1 cellular context compared by ENCODE assay signal in genomic region chr1:207673399-207673798, GRCh38.
TF ChIP-seq lines count a peak whose summit lies in the region.

No MANE protein-coding gene starts in this region.

TF ChIP-seq in K562, 482 proteins besides CTCF, POLR2A, EP300 and RAD21 (continued from another document and continues in another):
- TF ChIP-seq ZNF609 (CRISPR knock-in tag; IDR thresholded peaks at IDR 0.05; ENCODE audit: borderline replicate concordance) (no peak), ZBTB1 (CRISPR knock-in tag; IDR thresholded peaks at IDR 0.05; ENCODE audit: borderline replicate concordance, low read depth) (no peak), ZBTB34 (CRISPR knock-in tag; IDR thresholded peaks at IDR 0.05) (no peak), MEF2A (IDR thresholded peaks at IDR 0.05; ENCODE audit: control insufficient read depth, low read depth, low read length) (no peak), SMARCA4 (IDR thresholded peaks at IDR 0.05) (peak; percentile 48; the same call in 1 of the 2 replicates), IFI16 (CRISPR knock-in tag; IDR thresholded peaks at IDR 0.05) (no peak), RBM25 (IDR thresholded peaks at IDR 0.05; ENCODE audit: low read depth, low read length, severe bottlenecking) (peak; percentile 55), ILF3 (IDR thresholded peaks at IDR 0.05; ENCODE audit: borderline replicate concordance) (no peak), BACH1 (tag; IDR thresholded peaks at IDR 0.05) (peak; percentile 57), NUFIP1 (IDR thresholded peaks at IDR 0.05; ENCODE audit: partially characterized antibody) (no peak), ELK1 (CRISPR knock-in tag; IDR thresholded peaks at IDR 0.05) (no peak), NFE2 (IDR thresholded peaks at IDR 0.05; ENCODE audit: low read depth) (peak; percentile 87), PURB (CRISPR knock-in tag; IDR thresholded peaks at IDR 0.05; ENCODE audit: low read depth) (no peak), MIER1 (IDR thresholded peaks at IDR 0.05; ENCODE audit: low read depth) (no peak), ZNF561 (CRISPR knock-in tag; conservative IDR thresholded peaks at IDR 0.05) (no peak), E4F1 (CRISPR knock-in tag; IDR thresholded peaks at IDR 0.05; ENCODE audit: borderline replicate concordance) (no peak), TAF15 (IDR thresholded peaks at IDR 0.05; ENCODE audit: low read depth, low read length) (no peak), FOSL1 (tag; conservative IDR thresholded peaks at IDR 0.05) (peak; percentile 37; the same call in 1 of the 2 replicates), SMAD4 (CRISPR knock-in tag; conservative IDR thresholded peaks at IDR 0.05) (0 out of 2 replicates have a peak, but pooled peaks have one; percentile 13), RBFOX2 (IDR thresholded peaks at IDR 0.05; ENCODE audit: low read depth, low read length) (no peak), CHCHD3 (CRISPR knock-in tag; IDR thresholded peaks at IDR 0.05) (no peak), FOXK1 (CRISPR knock-in tag; IDR thresholded peaks at IDR 0.05; ENCODE audit: borderline replicate concordance) (no peak), CGGBP1 (CRISPR knock-in tag; IDR thresholded peaks at IDR 0.05) (no peak), BCOR (IDR thresholded peaks at IDR 0.05) (no peak), GABPB1 (CRISPR knock-in tag; IDR thresholded peaks at IDR 0.05) (no peak), LARP7 (IDR thresholded peaks at IDR 0.05) (no peak), ZFP36 (IDR thresholded peaks at IDR 0.05; ENCODE audit: low read depth, low read length, partially characterized antibody) (peak; percentile 83), RCOR1 (IDR thresholded peaks at IDR 0.05; ENCODE audit: borderline replicate concordance in 1 of 2, low read depth in 2 of 2, low read length in 2 of 2) (0 out of 4 replicates have a peak, but pooled peaks of 1 of the 2 experiments have one; percentile 18), ZC3H4 (CRISPR knock-in tag; IDR thresholded peaks at IDR 0.05; ENCODE audit: borderline replicate concordance) (no peak), ZNF766 (CRISPR knock-in tag; conservative IDR thresholded peaks at IDR 0.05) (no peak), RBM17 (IDR thresholded peaks at IDR 0.05; ENCODE audit: borderline replicate concordance, low read depth, low read length) (no peak), ZNF316 (IDR thresholded peaks at IDR 0.05) (peak; percentile 94), ELF2 (CRISPR knock-in tag; IDR thresholded peaks at IDR 0.05) (no peak), CC2D1A (IDR thresholded peaks at IDR 0.05) (no peak), ZSCAN29 (IDR thresholded peaks at IDR 0.05) (0 out of 2 replicates have a peak, but pooled peaks have one; percentile 48), DPF2 (IDR thresholded peaks at IDR 0.05) (peak; percentile 71), KDM1A (IDR thresholded peaks at IDR 0.05) (peak in 1 of 2 experiments; percentile 22; a peak in 1 of 4 replicates), HDAC6 (IDR thresholded peaks at IDR 0.05; ENCODE audit: low read depth, low read length) (no peak), AFF4 (CRISPR knock-in tag; IDR thresholded peaks at IDR 0.05) (no peak), MXI1 (IDR thresholded peaks at IDR 0.05; ENCODE audit: low read depth, low read length) (no peak), ZNF583 (CRISPR knock-in tag; IDR thresholded peaks at IDR 0.05) (no peak), ZNF232 (CRISPR knock-in tag; IDR thresholded peaks at IDR 0.05) (no peak), ZNF239 (CRISPR knock-in tag; IDR thresholded peaks at IDR 0.05) (no peak), XRCC4 (IDR thresholded peaks at IDR 0.05; ENCODE audit: extremely low read depth, insufficient read depth, insufficient read length) (no peak), EZH2 (IDR thresholded peaks at IDR 0.05; ENCODE audit: borderline replicate concordance, low read depth, low read length) (no peak)
- TF ChIP-seq, protein P1, sequence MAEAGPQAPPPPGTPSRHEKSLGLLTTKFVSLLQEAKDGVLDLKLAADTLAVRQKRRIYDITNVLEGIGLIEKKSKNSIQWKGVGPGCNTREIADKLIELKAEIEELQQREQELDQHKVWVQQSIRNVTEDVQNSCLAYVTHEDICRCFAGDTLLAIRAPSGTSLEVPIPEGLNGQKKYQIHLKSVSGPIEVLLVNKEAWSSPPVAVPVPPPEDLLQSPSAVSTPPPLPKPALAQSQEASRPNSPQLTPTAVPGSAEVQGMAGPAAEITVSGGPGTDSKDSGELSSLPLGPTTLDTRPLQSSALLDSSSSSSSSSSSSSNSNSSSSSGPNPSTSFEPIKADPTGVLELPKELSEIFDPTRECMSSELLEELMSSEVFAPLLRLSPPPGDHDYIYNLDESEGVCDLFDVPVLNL (CRISPR knock-in tag; IDR thresholded peaks at IDR 0.05; ENCODE audit: low read depth) = no peak
- TF ChIP-seq, protein P2, sequence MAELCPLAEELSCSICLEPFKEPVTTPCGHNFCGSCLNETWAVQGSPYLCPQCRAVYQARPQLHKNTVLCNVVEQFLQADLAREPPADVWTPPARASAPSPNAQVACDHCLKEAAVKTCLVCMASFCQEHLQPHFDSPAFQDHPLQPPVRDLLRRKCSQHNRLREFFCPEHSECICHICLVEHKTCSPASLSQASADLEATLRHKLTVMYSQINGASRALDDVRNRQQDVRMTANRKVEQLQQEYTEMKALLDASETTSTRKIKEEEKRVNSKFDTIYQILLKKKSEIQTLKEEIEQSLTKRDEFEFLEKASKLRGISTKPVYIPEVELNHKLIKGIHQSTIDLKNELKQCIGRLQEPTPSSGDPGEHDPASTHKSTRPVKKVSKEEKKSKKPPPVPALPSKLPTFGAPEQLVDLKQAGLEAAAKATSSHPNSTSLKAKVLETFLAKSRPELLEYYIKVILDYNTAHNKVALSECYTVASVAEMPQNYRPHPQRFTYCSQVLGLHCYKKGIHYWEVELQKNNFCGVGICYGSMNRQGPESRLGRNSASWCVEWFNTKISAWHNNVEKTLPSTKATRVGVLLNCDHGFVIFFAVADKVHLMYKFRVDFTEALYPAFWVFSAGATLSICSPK (IDR thresholded peaks at IDR 0.05; ENCODE audit: borderline replicate concordance) = no peak
- TF ChIP-seq, protein P3, sequence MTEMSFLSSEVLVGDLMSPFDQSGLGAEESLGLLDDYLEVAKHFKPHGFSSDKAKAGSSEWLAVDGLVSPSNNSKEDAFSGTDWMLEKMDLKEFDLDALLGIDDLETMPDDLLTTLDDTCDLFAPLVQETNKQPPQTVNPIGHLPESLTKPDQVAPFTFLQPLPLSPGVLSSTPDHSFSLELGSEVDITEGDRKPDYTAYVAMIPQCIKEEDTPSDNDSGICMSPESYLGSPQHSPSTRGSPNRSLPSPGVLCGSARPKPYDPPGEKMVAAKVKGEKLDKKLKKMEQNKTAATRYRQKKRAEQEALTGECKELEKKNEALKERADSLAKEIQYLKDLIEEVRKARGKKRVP (CRISPR knock-in tag; IDR thresholded peaks at IDR 0.05) = no peak
- TF ChIP-seq, protein P4, sequence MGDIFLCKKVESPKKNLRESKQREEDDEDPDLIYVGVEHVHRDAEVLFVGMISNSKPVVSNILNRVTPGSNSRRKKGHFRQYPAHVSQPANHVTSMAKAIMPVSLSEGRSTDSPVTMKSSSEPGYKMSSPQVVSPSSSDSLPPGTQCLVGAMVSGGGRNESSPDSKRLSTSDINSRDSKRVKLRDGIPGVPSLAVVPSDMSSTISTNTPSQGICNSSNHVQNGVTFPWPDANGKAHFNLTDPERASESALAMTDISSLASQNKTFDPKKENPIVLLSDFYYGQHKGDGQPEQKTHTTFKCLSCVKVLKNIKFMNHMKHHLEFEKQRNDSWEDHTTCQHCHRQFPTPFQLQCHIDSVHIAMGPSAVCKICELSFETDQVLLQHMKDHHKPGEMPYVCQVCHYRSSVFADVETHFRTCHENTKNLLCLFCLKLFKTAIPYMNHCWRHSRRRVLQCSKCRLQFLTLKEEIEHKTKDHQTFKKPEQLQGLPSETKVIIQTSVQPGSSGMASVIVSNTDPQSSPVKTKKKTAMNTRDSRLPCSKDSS (IDR thresholded peaks at IDR 0.05; ENCODE audit: low read depth, partially characterized antibody) = no peak
